In the genomic region with DNA sequence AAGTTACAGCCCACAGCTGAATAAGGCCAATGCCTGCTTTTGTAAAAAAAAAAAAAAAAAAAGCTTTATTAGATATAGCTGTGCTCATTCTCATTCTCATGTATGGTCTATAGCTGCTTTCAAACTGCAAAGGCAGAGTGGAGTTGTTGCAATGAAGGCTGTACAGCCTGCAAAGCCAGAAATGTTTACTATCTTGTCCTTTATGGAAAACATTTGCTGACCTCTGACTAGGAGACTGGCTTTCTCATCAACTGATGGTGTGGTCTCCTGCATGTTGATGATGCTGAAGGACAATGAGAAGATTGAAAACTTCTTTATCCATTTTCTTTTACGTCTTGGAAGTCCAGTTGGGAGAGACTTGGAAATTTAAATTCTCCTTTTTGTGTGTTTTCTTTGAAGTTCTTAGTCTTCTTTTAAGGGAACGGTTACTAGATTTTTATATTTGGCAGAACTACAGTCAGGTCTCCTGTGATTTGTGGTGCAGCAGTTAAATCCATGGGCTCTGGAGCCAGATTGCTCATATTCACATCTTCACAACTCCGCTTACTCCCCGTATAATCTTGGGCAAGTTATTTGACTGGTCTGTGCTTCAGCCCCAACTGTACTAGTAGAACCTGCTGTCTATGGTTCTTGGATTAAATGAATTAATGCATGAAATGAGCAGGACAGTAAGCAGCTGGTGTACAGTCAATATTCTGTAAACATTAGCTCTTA, we compare ENCODE assay signal across 1 cellular context.
TF ChIP-seq lines count a peak whose summit lies in the region.

No MANE protein-coding gene starts in this region.

TF ChIP-seq in IMR-90, 13 proteins besides CTCF, POLR2A, EP300 and RAD21:
- TF ChIP-seq NFE2L2 (IDR thresholded peaks at IDR 0.05; ENCODE audit: low read depth, low read length), result no peak
- no peak for TF ChIP-seq FOS (IDR thresholded peaks at IDR 0.05; ENCODE audit: low read depth, low read length)
- TF ChIP-seq, protein P1, sequence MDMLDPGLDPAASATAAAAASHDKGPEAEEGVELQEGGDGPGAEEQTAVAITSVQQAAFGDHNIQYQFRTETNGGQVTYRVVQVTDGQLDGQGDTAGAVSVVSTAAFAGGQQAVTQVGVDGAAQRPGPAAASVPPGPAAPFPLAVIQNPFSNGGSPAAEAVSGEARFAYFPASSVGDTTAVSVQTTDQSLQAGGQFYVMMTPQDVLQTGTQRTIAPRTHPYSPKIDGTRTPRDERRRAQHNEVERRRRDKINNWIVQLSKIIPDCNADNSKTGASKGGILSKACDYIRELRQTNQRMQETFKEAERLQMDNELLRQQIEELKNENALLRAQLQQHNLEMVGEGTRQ (IDR thresholded peaks at IDR 0.05; ENCODE audit: low read depth, low read length), result no peak
- TF ChIP-seq BHLHE40 (IDR thresholded peaks at IDR 0.05; ENCODE audit: low read depth, low read length), result no peak
- no peak for TF ChIP-seq MXI1 (IDR thresholded peaks at IDR 0.05; ENCODE audit: borderline replicate concordance, low read depth, low read length)
- TF ChIP-seq MAFK (IDR thresholded peaks at IDR 0.05; ENCODE audit: low read depth, low read length), result no peak
- no peak for TF ChIP-seq RCOR1 (IDR thresholded peaks at IDR 0.05; ENCODE audit: insufficient replicate concordance, low read length)
- no peak for TF ChIP-seq SMC3 (IDR thresholded peaks at IDR 0.05; ENCODE audit: low read depth, low read length)
- TF ChIP-seq MAZ (IDR thresholded peaks at IDR 0.05; ENCODE audit: borderline replicate concordance, low read depth, low read length), result no peak
- no peak for TF ChIP-seq CHD1 (IDR thresholded peaks at IDR 0.05; ENCODE audit: low read depth, low read length)
- no peak for TF ChIP-seq RFX5 (IDR thresholded peaks at IDR 0.05; ENCODE audit: low read depth, low read length)
- no peak for TF ChIP-seq CEBPB (IDR thresholded peaks at IDR 0.05; ENCODE audit: low read depth, low read length)
- TF ChIP-seq, protein P2, sequence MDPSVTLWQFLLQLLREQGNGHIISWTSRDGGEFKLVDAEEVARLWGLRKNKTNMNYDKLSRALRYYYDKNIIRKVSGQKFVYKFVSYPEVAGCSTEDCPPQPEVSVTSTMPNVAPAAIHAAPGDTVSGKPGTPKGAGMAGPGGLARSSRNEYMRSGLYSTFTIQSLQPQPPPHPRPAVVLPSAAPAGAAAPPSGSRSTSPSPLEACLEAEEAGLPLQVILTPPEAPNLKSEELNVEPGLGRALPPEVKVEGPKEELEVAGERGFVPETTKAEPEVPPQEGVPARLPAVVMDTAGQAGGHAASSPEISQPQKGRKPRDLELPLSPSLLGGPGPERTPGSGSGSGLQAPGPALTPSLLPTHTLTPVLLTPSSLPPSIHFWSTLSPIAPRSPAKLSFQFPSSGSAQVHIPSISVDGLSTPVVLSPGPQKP (IDR thresholded peaks at IDR 0.05; ENCODE audit: borderline replicate concordance, low read depth, low read length), result no peak
